Comparison of ENCODE assay signal across 8 cellular contexts in the genomic region with DNA sequence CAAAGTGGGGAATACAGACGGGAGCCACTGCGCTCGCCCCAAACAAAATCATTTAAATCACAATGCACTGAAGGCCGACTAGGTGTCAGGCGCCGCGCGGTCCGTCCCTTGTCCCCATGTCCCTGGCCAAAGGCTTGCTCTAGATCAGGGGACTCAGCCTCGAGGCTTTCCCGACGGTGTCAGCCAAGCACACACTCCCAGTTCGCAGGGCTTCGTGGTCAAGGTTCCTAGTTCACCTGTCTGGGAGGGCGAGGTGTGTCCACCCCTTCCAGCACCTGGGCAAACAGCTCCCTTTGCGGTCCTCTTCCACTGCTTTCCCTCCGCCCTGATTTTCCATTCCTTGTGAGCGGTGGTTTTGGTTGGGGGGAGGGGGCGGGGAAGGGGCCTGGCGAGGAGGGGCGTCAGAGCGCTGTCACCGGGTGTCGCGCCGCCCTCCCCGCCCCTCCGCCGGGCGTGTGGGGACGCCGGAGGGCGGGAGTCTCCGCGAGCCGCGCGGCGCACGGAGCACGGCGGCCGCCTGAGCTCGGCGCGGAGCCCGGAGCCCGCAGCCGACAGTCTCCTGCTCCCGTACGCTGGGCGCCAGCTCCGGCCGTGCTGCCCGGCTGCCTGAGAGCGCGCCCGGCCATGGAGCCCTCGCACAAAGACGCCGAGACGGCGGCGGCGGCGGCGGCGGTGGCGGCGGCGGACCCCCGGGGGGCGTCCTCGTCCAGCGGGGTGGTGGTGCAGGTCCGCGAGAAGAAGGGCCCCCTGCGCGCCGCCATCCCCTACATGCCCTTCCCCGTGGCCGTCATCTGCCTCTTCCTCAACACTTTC. TPM values are rescaled to one million over a fixed set of nuclear protein-coding genes. Genes with fewer than 3 reads are reported as not detected.
DNase-seq lines count a peak whose midpoint lies in the region; ATAC-seq, FAIRE-seq and TF ChIP-seq lines count a peak whose summit lies in the region.

A gene with protein sequence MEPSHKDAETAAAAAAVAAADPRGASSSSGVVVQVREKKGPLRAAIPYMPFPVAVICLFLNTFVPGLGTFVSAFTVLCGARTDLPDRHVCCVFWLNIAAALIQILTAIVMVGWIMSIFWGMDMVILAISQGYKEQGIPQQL (plus strand): TSS at position 484 of the 813 bp plus-strand sequence. CDS start 141 bp downstream, at position 625.

- H2AFZ ChIP-seq in HepG2 (ENCODE audit: low read length) = no peak within 1 kb of the TSS

- CTCF ChIA-PET in HepG2 (lab: Yijun Ruan, JAX; ENCODE audit: low intra/inter-chr PET ratio, low total read pairs) = interaction anchor here (1.3 kb wide), 1 partner anchor 60 kb away, joined by 7 read pairs; no protein-coding TSS in a partner anchor

- DNase-seq in stimulated activated CD4-positive, alpha-beta T cell treated with anti-CD3 and anti-CD28 coated beads, Interleukin-12 subunit alpha, Interleukin-12 subunit beta, amount 100 ng/mL, for 4 hours = peak; percentile 19
- DNase-seq in stimulated activated CD4-positive, alpha-beta T cell treated with anti-CD3 and anti-CD28 coated beads, Interleukin-2, amount 100 ng/mL, for 48 hours = no peak
- peak in 2 of 3 donors; percentile 55 to 56 for DNase-seq in Peyer's patch
- no peak for DNase-seq in central memory CD8-positive, alpha-beta T cell (ENCODE audit: low spot score in 2 of 2)
- no peak for DNase-seq in HepG2 (ENCODE audit: low spot score)
- peak; percentile 42 for DNase-seq in stomach

- peak within 1 kb of the TSS; percentile 76 for H3K4me3 Mint-ChIP-seq in central memory CD8-positive, alpha-beta T cell

- no TSS peak for BruUV-seq in HepG2 (replicated peaks; lab: Mats Ljungman, UMichigan)

- no peaks in the 10 kb centered on the region for H3K36me3 ChIP-seq in Peyer's patch
- H3K36me3 ChIP-seq in HepG2 (replicated peaks in 1 of 2; ENCODE audit: control insufficient read depth in 1 of 2, insufficient read depth in 2 of 2, low read length in 2 of 2) = no peaks in the 10 kb centered on the region
- no peaks in the 10 kb centered on the region for H3K36me3 ChIP-seq in stomach

- H3K27ac Mint-ChIP-seq in central memory CD8-positive, alpha-beta T cell (ENCODE audit: low read depth) = no peak within 1 kb of the TSS

- no peaks in the 10 kb centered on the region for H3K36me3 Mint-ChIP-seq in central memory CD8-positive, alpha-beta T cell (ENCODE audit: insufficient read depth)

- H3K9me3 ChIP-seq in Peyer's patch (no peaks in the 10 kb centered on the region), HepG2 (ENCODE audit: low read length) (no peaks in the 10 kb centered on the region), stomach (no peaks in the 10 kb centered on the region)

- TF ChIP-seq CTCF in Peyer's patch (IDR thresholded peaks at IDR 0.05) = no peak
- no peak; the same call in 1 of the 2 replicates for TF ChIP-seq CTCF in HepG2 (CRISPR knock-in tag; IDR thresholded peaks at IDR 0.05)
- no peak for TF ChIP-seq CTCF in stomach (IDR thresholded peaks at IDR 0.05)

- TF ChIP-seq EP300 in HepG2 (IDR thresholded peaks at IDR 0.05; ENCODE audit: low read depth in 2 of 2, low read length in 2 of 2) (no peak), HepG2 (CRISPR knock-in tag; IDR thresholded peaks at IDR 0.05; ENCODE audit: borderline replicate concordance) (no peak), stomach (IDR thresholded peaks at IDR 0.05) (no peak)

- no peak for TF ChIP-seq RAD21 in HepG2 (CRISPR knock-in tag; IDR thresholded peaks at IDR 0.05)

- 10% methylated on average over 11 of the region's 82 CpGs for WGBS in HepG2 (ENCODE audit: low lambda C conversion rate)
- WGBS in stomach, 5 donors = 0 to 2% (median 1%) methylated on average over 28 to 82 of the region's 82 CpGs

- H3K4me1 Mint-ChIP-seq in central memory CD8-positive, alpha-beta T cell = peaks cover 20% of the 10 kb centered on the region

- H3K4me2 ChIP-seq in HepG2 (ENCODE audit: low read depth, low read length) = peak within 1 kb of the TSS; percentile 64

- H3K79me2 ChIP-seq in HepG2 (ENCODE audit: insufficient read depth, low read length) = no peaks in the 10 kb centered on the region

- TF ChIP-seq POLR2A in Peyer's patch (IDR thresholded peaks at IDR 0.05) = no peak
- no peak for TF ChIP-seq POLR2A in HepG2 (IDR thresholded peaks at IDR 0.05; ENCODE audit: insufficient read depth in 1 of 2, low read depth in 2 of 2, low read length in 2 of 2)
- TF ChIP-seq POLR2A in stomach (IDR thresholded peaks at IDR 0.05) = no peak

- H3K9ac ChIP-seq in HepG2 (ENCODE audit: insufficient read depth, low read depth, low read length) = no peak within 1 kb of the TSS

- H3K4me1 ChIP-seq in Peyer's patch = peaks cover 0 to 37% (median 20%) of the 10 kb centered on the region in 4 donors
- peaks cover 24% of the 10 kb centered on the region for H3K4me1 ChIP-seq in HepG2 (ENCODE audit: insufficient read depth, low read length)
- peaks cover 20 to 41% (median 34%) of the 10 kb centered on the region in 4 donors for H3K4me1 ChIP-seq in stomach

- no peak for FAIRE-seq in HepG2 (lab: Jason Lieb, UNC)

- H3K4me3 ChIP-seq in Peyer's patch = peak within 1 kb of the TSS; percentile 40 to 60 (median 54)
- peak within 1 kb of the TSS in 1 of 3 experiments; percentile 56; a peak in 3 of 6 replicates for H3K4me3 ChIP-seq in HepG2 (replicated peaks in 1 of 3; ENCODE audit: insufficient read depth in 1 of 3, low read depth in 2 of 3, low read length in 3 of 3)
- H3K4me3 ChIP-seq in stomach = peak within 1 kb of the TSS; percentile 54 to 73 (median 60)

- POLR2A ChIA-PET in HepG2 (lab: Yijun Ruan, JAX) = no interaction called here

- H3K27ac ChIP-seq in Peyer's patch = peak within 1 kb of the TSS in 3 of 4 donors; percentile 15 to 57 (median 46)
- H3K27ac ChIP-seq in HepG2 (ENCODE audit: extremely low read length, insufficient read depth, low read length) = no peak within 1 kb of the TSS
- peak within 1 kb of the TSS; percentile 30 to 77 (median 58) for H3K27ac ChIP-seq in stomach

- H3K27me3 ChIP-seq in Peyer's patch (no peaks in the 10 kb centered on the region), HepG2 (ENCODE audit: control insufficient read depth in 1 of 2, insufficient read depth in 2 of 2, low read length in 2 of 2) (peaks cover 7 to 42% of the 10 kb centered on the region in 2 experiments), stomach (peaks cover 0 to 37% (median 22%) of the 10 kb centered on the region in 3 donors)

- H3K9me3 Mint-ChIP-seq in central memory CD8-positive, alpha-beta T cell = no peaks in the 10 kb centered on the region

- in situ Hi-C loops in HepG2 (cut with HindIII; ENCODE audit: extremely low pct_ligation_motif_present, low pct_unique_long_range_greater_than_20kb) = loop anchor here (10.0 kb wide), 2 partner anchors 64 to 124 kb away; no protein-coding TSS in a partner anchor

- intact Hi-C loops in HepG2 (cut with micrococcal nuclease; ENCODE audit: unreplicated experiment) = loop anchor here (10.0 kb wide), 1 partner anchor 124 kb away; no protein-coding TSS in a partner anchor
- intact Hi-C loops in stomach (cut with DNase I; ENCODE audit: low total_unique reads) = no loop called here

- no peaks in the 10 kb centered on the region for H4K20me1 ChIP-seq in HepG2 (ENCODE audit: insufficient read depth, low read length)

- peaks cover 69% of the 10 kb centered on the region for H3K27me3 Mint-ChIP-seq in central memory CD8-positive, alpha-beta T cell

- peak; percentile 59 for ATAC-seq in central memory CD8-positive, alpha-beta T cell (replicated peaks; ENCODE audit: extremely low read depth, poor library complexity, severe bottlenecking)
- peak; percentile 81 for ATAC-seq in HepG2
- no peak for ATAC-seq in GM18907 (IDR thresholded peaks at IDR 0.05; ENCODE audit: unreplicated experiment)
- ATAC-seq in GM21737 (IDR thresholded peaks at IDR 0.05; ENCODE audit: unreplicated experiment) = no peak

TF ChIP-seq in HepG2, 621 proteins besides CTCF, POLR2A, EP300 and RAD21 (continues in another document):
- no peak for TF ChIP-seq ATAD3A (CRISPR knock-in tag; IDR thresholded peaks at IDR 0.05)
- TF ChIP-seq, protein P1, sequence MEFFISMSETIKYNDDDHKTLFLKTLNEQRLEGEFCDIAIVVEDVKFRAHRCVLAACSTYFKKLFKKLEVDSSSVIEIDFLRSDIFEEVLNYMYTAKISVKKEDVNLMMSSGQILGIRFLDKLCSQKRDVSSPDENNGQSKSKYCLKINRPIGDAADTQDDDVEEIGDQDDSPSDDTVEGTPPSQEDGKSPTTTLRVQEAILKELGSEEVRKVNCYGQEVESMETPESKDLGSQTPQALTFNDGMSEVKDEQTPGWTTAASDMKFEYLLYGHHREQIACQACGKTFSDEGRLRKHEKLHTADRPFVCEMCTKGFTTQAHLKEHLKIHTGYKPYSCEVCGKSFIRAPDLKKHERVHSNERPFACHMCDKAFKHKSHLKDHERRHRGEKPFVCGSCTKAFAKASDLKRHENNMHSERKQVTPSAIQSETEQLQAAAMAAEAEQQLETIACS (CRISPR knock-in tag; IDR thresholded peaks at IDR 0.05) = no peak

RNA-seq across cellular contexts. Expression of the gene that starts here (rescaled TPM):
- 1 to 10 TPM; 1.4 to 4.6 (median 2.9) TPM for total RNA-seq in Peyer's patch
- not detected in 2 replicates for total RNA-seq in HepG2 (2016; rRNA removed; fragmentation: Illumina TruSeq; extraction: Trizol)
- total RNA-seq in HepG2 (2016; cell fraction: cytosol; rRNA removed; fragmentation: Illumina TruSeq; extraction: Trizol; ENCODE audit: low read depth) = not detected in 2 replicates
- not detected in 2 replicates for total RNA-seq in HepG2 (2016; cell fraction: insoluble cytoplasmic fraction; rRNA removed; fragmentation: Illumina TruSeq; extraction: Trizol)
- not detected in 2 replicates for total RNA-seq in HepG2 (2016; cell fraction: membrane; rRNA removed; fragmentation: Illumina TruSeq; extraction: Trizol)
- not detected in 2 replicates for total RNA-seq in HepG2 (2016; cell fraction: nucleus; rRNA removed; fragmentation: Illumina TruSeq; extraction: Trizol)
- not detected in 2 replicates for polyA plus RNA-seq in HepG2 (2011; rRNA removed)
- not detected in 2 replicates for polyA plus RNA-seq in HepG2 (2011; cell fraction: cytosol; rRNA removed)
- 0.02 TPM in 2 replicates for polyA plus RNA-seq in HepG2 (2011; cell fraction: nucleus; rRNA removed)
- polyA plus RNA-seq in HepG2 (2012) = 0.01 TPM in 1 of 2 replicates, not detected in the other
- polyA plus RNA-seq in HepG2 (2016; cell fraction: cytosol; fragmentation: Illumina TruSeq; extraction: Trizol; ENCODE audit: low read depth) = not detected in 2 replicates
- not detected in 2 replicates for polyA plus RNA-seq in HepG2 (2016; cell fraction: insoluble cytoplasmic fraction; fragmentation: Illumina TruSeq; extraction: Trizol; ENCODE audit: low read depth)
- not detected in 2 replicates for polyA plus RNA-seq in HepG2 (2016; cell fraction: membrane; fragmentation: Illumina TruSeq; extraction: Trizol; ENCODE audit: low read depth)
- polyA plus RNA-seq in HepG2 (2016; cell fraction: nucleus; fragmentation: Illumina TruSeq; extraction: Trizol; ENCODE audit: insufficient read depth, low read depth) = not detected in 2 replicates
- not detected in 2 replicates for polyA minus RNA-seq in HepG2 (2011; rRNA and poly(A)+ RNA removed; ENCODE audit: low replicate concordance)
- not detected in 2 replicates for polyA minus RNA-seq in HepG2 (2011; cell fraction: cytosol; rRNA and poly(A)+ RNA removed)
- polyA minus RNA-seq in HepG2 (2011; cell fraction: nucleus; rRNA and poly(A)+ RNA removed) = 0.13 TPM in 1 of 2 replicates, not detected in the other
- 1 to 10 TPM in 3 of 5 donors, under 1 TPM in 2; under 0.01 to 2.8 (median 1.8) TPM for total RNA-seq in stomach
- polyA plus RNA-seq in stomach = 1 to 10 TPM in 2 of 3 donors, under 1 TPM in 1; 0.56 to 2.0 (median 1.2) TPM

Comparison
In these comparisons a context has a peak if more than half of its experiments do, and no peak if none do; other contexts are left out.
1. DNase-seq: peak in stimulated activated CD4-positive, alpha-beta T cell treated with anti-CD3 and anti-CD28 coated beads, Interleukin-12 subunit alpha, Interleukin-12 subunit beta, amount 100 ng/mL, for 4 hours (single experiment), Peyer's patch (2 of 3) and stomach (single experiment); none in stimulated activated CD4-positive, alpha-beta T cell treated with anti-CD3 and anti-CD28 coated beads, Interleukin-2, amount 100 ng/mL, for 48 hours (0 of 2), central memory CD8-positive, alpha-beta T cell (0 of 2) and HepG2 (single experiment).
2. Peak in ATAC-seq and H3K4me2 ChIP-seq in HepG2; RNA of the gene not detected or under 1 TPM.